Comparison of ENCODE assay signal across 23 cellular contexts in genomic region chr10:47092822-47093221, GRCh38.
DNase-seq lines count a peak whose midpoint lies in the region; ATAC-seq and FAIRE-seq lines count a peak whose summit lies in the region.
"Had no signal": no experiment of that assay in that cellular context is flagged by ENCODE, and none has a peak within 500 bp of the region (broad histone marks: within the 10 kb centered on the region; RNA-seq: fewer than 3 reads in every experiment).

No MANE protein-coding gene starts in this region.

- no peaks in the 10 kb centered on the region for H3K4me1 Mint-ChIP-seq in stimulated activated effector memory CD8-positive, alpha-beta T cell treated with anti-CD3 and anti-CD28 coated beads, Interleukin-12 subunit alpha, Interleukin-12 subunit beta, amount 100 ng/mL, for 72 hours
- peaks cover 9% of the 10 kb centered on the region for H3K4me1 Mint-ChIP-seq in stimulated activated naive CD8-positive, alpha-beta T cell treated with anti-CD3 and anti-CD28 coated beads, Interleukin-15, amount 100 ng/mL, for 72 hours

- H3K36me3 Mint-ChIP-seq in stimulated activated effector memory CD8-positive, alpha-beta T cell treated with anti-CD3 and anti-CD28 coated beads, Interleukin-12 subunit alpha, Interleukin-12 subunit beta, amount 100 ng/mL, for 72 hours = no peaks in the 10 kb centered on the region

- peak; percentile 11 for ATAC-seq in stimulated activated effector memory CD8-positive, alpha-beta T cell treated with anti-CD3 and anti-CD28 coated beads, Interleukin-12 subunit alpha, Interleukin-12 subunit beta, amount 100 ng/mL, for 72 hours
- no peak for ATAC-seq in stimulated activated naive CD8-positive, alpha-beta T cell treated with anti-CD3 and anti-CD28 coated beads, Interleukin-15, amount 100 ng/mL, for 72 hours
- ATAC-seq: activated CD4-positive, alpha-beta T cell treated with anti-CD3 and anti-CD28 coated beads for 36 hours; activated T-cell treated with anti-CD3 and anti-CD28 coated beads, Interleukin-2, amount 50 U/mL, for 4 hours; effector memory CD8-positive, alpha-beta T cell; K562 had no signal

- H3K27ac Mint-ChIP-seq in stimulated activated effector memory CD8-positive, alpha-beta T cell treated with anti-CD3 and anti-CD28 coated beads, Interleukin-12 subunit alpha, Interleukin-12 subunit beta, amount 100 ng/mL, for 72 hours = no peak overlapping the region
- H3K27ac Mint-ChIP-seq in stimulated activated naive CD8-positive, alpha-beta T cell treated with anti-CD3 and anti-CD28 coated beads, Interleukin-15, amount 100 ng/mL, for 72 hours = no peak overlapping the region
- H3K27ac Mint-ChIP-seq: activated CD4-positive, alpha-beta T cell treated with anti-CD3 and anti-CD28 coated beads for 36 hours; effector memory CD8-positive, alpha-beta T cell had no signal

- in situ Hi-C loops in G401 (cut with HindIII; ENCODE audit: low sequenced_read_pairs) = no loop called here

- H3K4me3 Mint-ChIP-seq in stimulated activated effector memory CD8-positive, alpha-beta T cell treated with anti-CD3 and anti-CD28 coated beads, Interleukin-12 subunit alpha, Interleukin-12 subunit beta, amount 100 ng/mL, for 72 hours = no peak overlapping the region
- H3K4me3 Mint-ChIP-seq in stimulated activated naive CD8-positive, alpha-beta T cell treated with anti-CD3 and anti-CD28 coated beads, Interleukin-15, amount 100 ng/mL, for 72 hours = no peak overlapping the region
- H3K4me3 Mint-ChIP-seq: activated CD4-positive, alpha-beta T cell treated with anti-CD3 and anti-CD28 coated beads for 36 hours; activated T-cell treated with anti-CD3 and anti-CD28 coated beads, Interleukin-2, amount 50 U/mL, for 4 hours; effector memory CD8-positive, alpha-beta T cell had no signal

- peaks cover 2% of the 10 kb centered on the region for H3K9me3 Mint-ChIP-seq in stimulated activated effector memory CD8-positive, alpha-beta T cell treated with anti-CD3 and anti-CD28 coated beads, Interleukin-12 subunit alpha, Interleukin-12 subunit beta, amount 100 ng/mL, for 72 hours
- H3K9me3 Mint-ChIP-seq in stimulated activated naive CD8-positive, alpha-beta T cell treated with anti-CD3 and anti-CD28 coated beads, Interleukin-15, amount 100 ng/mL, for 72 hours = peaks cover 0 to 7% of the 10 kb centered on the region in 2 donors
- H3K9me3 Mint-ChIP-seq: activated T-cell treated with anti-CD3 and anti-CD28 coated beads, Interleukin-2, amount 50 U/mL, for 4 hours; effector memory CD8-positive, alpha-beta T cell had no signal

- peak; percentile 26 for DNase-seq in G401 (ENCODE audit: low spot score)
- peak; percentile 39 for DNase-seq in astrocyte of the hippocampus (ENCODE audit: low read depth, low spot score)
- peak; percentile 23 for DNase-seq in iPS-NIHi11 (ENCODE audit: low spot score)
- DNase-seq in stimulated activated effector memory CD8-positive, alpha-beta T cell treated with anti-CD3 and anti-CD28 coated beads, Interleukin-12 subunit alpha, Interleukin-12 subunit beta, amount 100 ng/mL, for 72 hours (ENCODE audit: low spot score in 2 of 2) = no peak
- no peak for DNase-seq in RCC 7860 (ENCODE audit: low spot score)
- DNase-seq in NCI-H524 treated with DMSO at 0.1 percent for 48 hours (lab: John Stamatoyannopoulos, UW) = no peak
- DNase-seq in stimulated activated naive CD8-positive, alpha-beta T cell treated with anti-CD3 and anti-CD28 coated beads, Interleukin-15, amount 100 ng/mL, for 72 hours = no peak
- DNase-seq: activated CD4-positive, alpha-beta T cell treated with anti-CD3 and anti-CD28 coated beads for 36 hours; activated T-cell treated with anti-CD3 and anti-CD28 coated beads, Interleukin-2, amount 50 U/mL, for 4 hours; cortex of kidney; DND-41; effector memory CD8-positive, alpha-beta T cell; erythroblast; MG63; NCI-H1417; NCI-H446 treated with DMSO at 0.1 percent for 48 hours; retina; SK-N-SH; stimulated activated CD4-positive, alpha-beta T cell treated with anti-CD3 and anti-CD28 coated beads, Interleukin-1b, Interleukin-23, amount 100 ng/mL, for 48 hours; T-helper 2 cell; transverse colon had no signal

- FAIRE-seq in RCC 7860 (lab: Jason Lieb, UNC) = no peak
- FAIRE-seq: GM18507, K562 had no signal

- H3K27me3 Mint-ChIP-seq in stimulated activated naive CD8-positive, alpha-beta T cell treated with anti-CD3 and anti-CD28 coated beads, Interleukin-15, amount 100 ng/mL, for 72 hours = no peaks in the 10 kb centered on the region
- H3K27me3 Mint-ChIP-seq: activated CD4-positive, alpha-beta T cell treated with anti-CD3 and anti-CD28 coated beads for 36 hours had no signal

Comparison
In these comparisons a context has a peak if more than half of its experiments do, and no peak if none do; other contexts are left out.
1. DNase-seq: peak in G401 (single experiment), astrocyte of the hippocampus (single experiment) and iPS-NIHi11 (single experiment); none in stimulated activated effector memory CD8-positive, alpha-beta T cell treated with anti-CD3 and anti-CD28 coated beads, Interleukin-12 subunit alpha, Interleukin-12 subunit beta, amount 100 ng/mL, for 72 hours (0 of 2), RCC 7860 (single experiment), NCI-H524 treated with DMSO at 0.1 percent for 48 hours (single experiment) and stimulated activated naive CD8-positive, alpha-beta T cell treated with anti-CD3 and anti-CD28 coated beads, Interleukin-15, amount 100 ng/mL, for 72 hours (0 of 2).